Comparison of ENCODE assay signal across 38 cellular contexts in genomic region chr7:109073543-109073942, GRCh38.
"Had no signal": no experiment of that assay in that cellular context is flagged by ENCODE, and none has a peak within 500 bp of the region (broad histone marks: within the 10 kb centered on the region; RNA-seq: fewer than 3 reads in every experiment).

No MANE protein-coding gene starts in this region.

- H3K4me3 ChIP-seq: adrenal gland, ascending aorta, body of pancreas, breast epithelium, cardiac muscle cell had no signal

- ATAC-seq: activated naive CD4-positive, alpha-beta T cell treated with anti-CD3 and anti-CD28 coated beads, Interleukin-2, amount 50 U/mL, for 72 hours; activated naive CD8-positive, alpha-beta T cell treated with anti-CD3 and anti-CD28 coated beads, Interleukin-2, amount 50 U/mL, for 24 hours; activated T-cell treated with anti-CD3 and anti-CD28 coated beads, Interleukin-2, amount 50 U/mL, for 4 hours; activated T-cell treated with anti-CD3 and anti-CD28 coated beads, Interleukin-2, amount 50 U/mL, for 72 hours; activated T-helper 17 cell treated with anti-CD3 and anti-CD28 coated beads, Interleukin-2, amount 50 U/mL, for 72 hours; body of pancreas had no signal

- DNase-seq: activated effector memory CD4-positive, alpha-beta T cell treated with anti-CD3 and anti-CD28 coated beads, Interleukin-2, amount 50 U/mL, for 16 hours; activated effector memory CD4-positive, alpha-beta T cell treated with Interleukin-2 at 50 U/mL for 16 hours; activated gamma-delta T cell; activated gamma-delta T cell treated with Interleukin-2 at 50 U/mL for 16 hours; activated naive CD4-positive, alpha-beta T cell; activated naive CD4-positive, alpha-beta T cell treated with anti-CD3 and anti-CD28 coated beads for 36 hours; activated naive CD4-positive, alpha-beta T cell treated with anti-CD3 and anti-CD28 coated beads, Interleukin-2, amount 10 ng/mL, durations not matched to agents 7 days and 5 days; activated naive CD4-positive, alpha-beta T cell treated with anti-CD3 and anti-CD28 coated beads, Interleukin-2, amount 50 U/mL, for 16 hours; activated naive CD4-positive, alpha-beta T cell treated with Interleukin-2 at 50 U/mL for 16 hours; activated naive CD8-positive, alpha-beta T cell treated with anti-CD3 and anti-CD28 coated beads for 36 hours; activated naive CD8-positive, alpha-beta T cell treated with anti-CD3 and anti-CD28 coated beads, Interleukin-2, amount 10 ng/mL, durations not matched to agents 7 days and 5 days; activated naive CD8-positive, alpha-beta T cell treated with anti-CD3 and anti-CD28 coated beads, Interleukin-2, amount 50 U/mL, for 24 hours; activated T-cell treated with anti-CD3 and anti-CD28 coated beads, Interleukin-2, amount 50 U/mL, for 1 hour; activated T-cell treated with anti-CD3 and anti-CD28 coated beads, Interleukin-2, amount 50 U/mL, for 24 hours; activated T-cell treated with anti-CD3 and anti-CD28 coated beads, Interleukin-2, amount 50 U/mL, for 4 hours; activated T-cell treated with anti-CD3 and anti-CD28 coated beads, Interleukin-2, amount 50 U/mL, for 48 hours; activated T-cell treated with anti-CD3 and anti-CD28 coated beads, Interleukin-2, amount 50 U/mL, for 72 hours; adrenal gland; amniotic stem cell; amygdala; anterior cingulate cortex; aorta; body of pancreas; brain microvascular endothelial cell; caudate nucleus; central memory CD4-positive, alpha-beta T cell; cerebellar nuclear complex had no signal

- H3K27ac Mint-ChIP-seq: activated naive CD4-positive, alpha-beta T cell treated with anti-CD3 and anti-CD28 coated beads for 36 hours; activated naive CD4-positive, alpha-beta T cell treated with anti-CD3 and anti-CD28 coated beads, Interleukin-2, amount 10 ng/mL, durations not matched to agents 7 days and 5 days; activated naive CD4-positive, alpha-beta T cell treated with anti-CD3 and anti-CD28 coated beads, Interleukin-2, amount 50 U/mL, for 24 hours; activated naive CD4-positive, alpha-beta T cell treated with anti-CD3 and anti-CD28 coated beads, Interleukin-2, amount 50 U/mL, for 72 hours; activated naive CD8-positive, alpha-beta T cell; activated naive CD8-positive, alpha-beta T cell treated with anti-CD3 and anti-CD28 coated beads for 36 hours; activated naive CD8-positive, alpha-beta T cell treated with anti-CD3 and anti-CD28 coated beads, Interleukin-2, amount 10 ng/mL, durations not matched to agents 7 days and 5 days; activated naive CD8-positive, alpha-beta T cell treated with anti-CD3 and anti-CD28 coated beads, Interleukin-2, amount 50 U/mL, for 24 hours; activated T-cell treated with anti-CD3 and anti-CD28 coated beads, Interleukin-2, amount 50 U/mL, for 24 hours; activated T-cell treated with anti-CD3 and anti-CD28 coated beads, Interleukin-2, amount 50 U/mL, for 72 hours; activated T-helper 1 cell treated with anti-CD3 and anti-CD28 coated beads, Interleukin-12 subunit alpha, Interleukin-12 subunit beta, Interleukin-2, Interleukin-4 antibody, amounts not matched to agents 30 ng/mL and 10 ng/mL and 1 ng/mL, durations not matched to agents 14 hours and 24 hours and 36 hours; activated T-helper 17 cell treated with anti-CD3 and anti-CD28 coated beads, Interleukin-2, amount 50 U/mL, for 72 hours; activated T-helper 2 cell treated with anti-CD3 and anti-CD28 coated beads, Interferon-gamma antibody, Interleukin-2, Interleukin-4, amounts not matched to agents 10 μg/mL and 5 μg/mL and 100 μg/mL, durations not matched to agents 14 hours and 24 hours and 36 hours; brain had no signal

- H3K36me3 Mint-ChIP-seq: activated naive CD4-positive, alpha-beta T cell treated with anti-CD3 and anti-CD28 coated beads, Interleukin-2, amount 10 ng/mL, durations not matched to agents 7 days and 5 days; activated naive CD4-positive, alpha-beta T cell treated with anti-CD3 and anti-CD28 coated beads, Interleukin-2, amount 50 U/mL, for 24 hours; activated naive CD4-positive, alpha-beta T cell treated with anti-CD3 and anti-CD28 coated beads, Interleukin-2, amount 50 U/mL, for 72 hours; activated naive CD8-positive, alpha-beta T cell; activated naive CD8-positive, alpha-beta T cell treated with anti-CD3 and anti-CD28 coated beads for 36 hours; activated naive CD8-positive, alpha-beta T cell treated with anti-CD3 and anti-CD28 coated beads, Interleukin-2, amount 10 ng/mL, durations not matched to agents 7 days and 5 days; brain had no signal

- H3K4me3 Mint-ChIP-seq: activated naive CD4-positive, alpha-beta T cell treated with anti-CD3 and anti-CD28 coated beads for 36 hours; activated naive CD4-positive, alpha-beta T cell treated with anti-CD3 and anti-CD28 coated beads, Interleukin-2, amount 10 ng/mL, durations not matched to agents 7 days and 5 days; activated naive CD4-positive, alpha-beta T cell treated with anti-CD3 and anti-CD28 coated beads, Interleukin-2, amount 50 U/mL, for 24 hours; activated naive CD8-positive, alpha-beta T cell; activated naive CD8-positive, alpha-beta T cell treated with anti-CD3 and anti-CD28 coated beads for 36 hours; activated naive CD8-positive, alpha-beta T cell treated with anti-CD3 and anti-CD28 coated beads, Interleukin-2, amount 10 ng/mL, durations not matched to agents 7 days and 5 days; activated naive CD8-positive, alpha-beta T cell treated with anti-CD3 and anti-CD28 coated beads, Interleukin-2, amount 50 U/mL, for 24 hours; activated T-cell treated with anti-CD3 and anti-CD28 coated beads, Interleukin-2, amount 50 U/mL, for 24 hours; activated T-cell treated with anti-CD3 and anti-CD28 coated beads, Interleukin-2, amount 50 U/mL, for 4 hours; activated T-cell treated with anti-CD3 and anti-CD28 coated beads, Interleukin-2, amount 50 U/mL, for 72 hours; activated T-helper 1 cell treated with anti-CD3 and anti-CD28 coated beads, Interleukin-12 subunit alpha, Interleukin-12 subunit beta, Interleukin-2, Interleukin-4 antibody, amounts not matched to agents 30 ng/mL and 10 ng/mL and 1 ng/mL, durations not matched to agents 14 hours and 24 hours and 36 hours; activated T-helper 17 cell treated with anti-CD3 and anti-CD28 coated beads, Interleukin-2, amount 50 U/mL, for 72 hours; brain; central memory CD8-positive, alpha-beta T cell had no signal

- H3K27ac ChIP-seq: adrenal gland, ascending aorta, body of pancreas, brain microvascular endothelial cell, breast epithelium, cardiac muscle cell had no signal

- H3K9me3 Mint-ChIP-seq: activated naive CD4-positive, alpha-beta T cell treated with anti-CD3 and anti-CD28 coated beads, Interleukin-2, amount 10 ng/mL, durations not matched to agents 7 days and 5 days; activated T-helper 17 cell treated with anti-CD3 and anti-CD28 coated beads, Interleukin-2, amount 50 U/mL, for 72 hours had no signal

- H3K9me3 ChIP-seq: adrenal gland, ascending aorta, body of pancreas, breast epithelium had no signal

- H3K4me1 Mint-ChIP-seq: activated naive CD4-positive, alpha-beta T cell treated with anti-CD3 and anti-CD28 coated beads, Interleukin-2, amount 10 ng/mL, durations not matched to agents 7 days and 5 days; activated naive CD4-positive, alpha-beta T cell treated with anti-CD3 and anti-CD28 coated beads, Interleukin-2, amount 50 U/mL, for 24 hours; activated naive CD8-positive, alpha-beta T cell treated with anti-CD3 and anti-CD28 coated beads for 36 hours; activated naive CD8-positive, alpha-beta T cell treated with anti-CD3 and anti-CD28 coated beads, Interleukin-2, amount 10 ng/mL, durations not matched to agents 7 days and 5 days; activated naive CD8-positive, alpha-beta T cell treated with anti-CD3 and anti-CD28 coated beads, Interleukin-2, amount 50 U/mL, for 24 hours; activated T-helper 17 cell treated with anti-CD3 and anti-CD28 coated beads, Interleukin-2, amount 50 U/mL, for 72 hours; brain; central memory CD8-positive, alpha-beta T cell had no signal

- H3K27me3 ChIP-seq: adrenal gland, ascending aorta, body of pancreas, brain microvascular endothelial cell, breast epithelium, cardiac muscle cell had no signal

- H3K27me3 Mint-ChIP-seq: activated naive CD4-positive, alpha-beta T cell treated with anti-CD3 and anti-CD28 coated beads, Interleukin-2, amount 10 ng/mL, durations not matched to agents 7 days and 5 days; activated naive CD4-positive, alpha-beta T cell treated with anti-CD3 and anti-CD28 coated beads, Interleukin-2, amount 50 U/mL, for 24 hours; activated naive CD8-positive, alpha-beta T cell; activated naive CD8-positive, alpha-beta T cell treated with anti-CD3 and anti-CD28 coated beads for 36 hours; activated naive CD8-positive, alpha-beta T cell treated with anti-CD3 and anti-CD28 coated beads, Interleukin-2, amount 10 ng/mL, durations not matched to agents 7 days and 5 days; activated naive CD8-positive, alpha-beta T cell treated with anti-CD3 and anti-CD28 coated beads, Interleukin-2, amount 50 U/mL, for 24 hours; activated T-cell treated with anti-CD3 and anti-CD28 coated beads, Interleukin-2, amount 50 U/mL, for 24 hours; activated T-helper 17 cell treated with anti-CD3 and anti-CD28 coated beads, Interleukin-2, amount 50 U/mL, for 72 hours; brain; central memory CD8-positive, alpha-beta T cell had no signal

- H3K36me3 ChIP-seq: adrenal gland, ascending aorta, brain microvascular endothelial cell, breast epithelium, cardiac muscle cell had no signal
